In genomic region chrX:18424482-18425198, GRCh38 we compare ENCODE assay signal across 8 cellular contexts. TPM values are rescaled to one million over a fixed set of nuclear protein-coding genes. Genes with fewer than 3 reads are reported as not detected.
DNase-seq lines count a peak whose midpoint lies in the region; ATAC-seq and TF ChIP-seq lines count a peak whose summit lies in the region.

No MANE protein-coding gene starts in this region.

- H3K9me3 ChIP-seq in ectodermal cell (ENCODE audit: control insufficient read depth, low read length) (no peaks in the 10 kb centered on the region), lung (ENCODE audit: control insufficient read depth in 2 of 2, insufficient read depth in 1 of 2, low read length in 1 of 2) (no peaks in the 10 kb centered on the region), stomach smooth muscle (ENCODE audit: control insufficient read depth in 2 of 2, low read length in 2 of 2) (no peaks in the 10 kb centered on the region)

- peak overlapping the region; percentile 77 for H3K27ac Mint-ChIP-seq in activated B cell treated with CpG ODN at 0.5 μM for 24 hours

- TF ChIP-seq CTCF in activated B cell treated with CpG ODN at 0.5 μM for 24 hours (IDR thresholded peaks at IDR 0.05) (no peak), lung (IDR thresholded peaks at IDR 0.05; ENCODE audit: control extremely low read depth, extremely low read depth) (no peak)

- peaks cover 16% of the 10 kb centered on the region for H3K4me1 Mint-ChIP-seq in activated B cell treated with CpG ODN at 0.5 μM for 24 hours

- H3K27me3 ChIP-seq in ectodermal cell (ENCODE audit: control insufficient read depth, insufficient read depth, low read length, poor library complexity, severe bottlenecking), result peaks cover 5% of the 10 kb centered on the region
- no peaks in the 10 kb centered on the region for H3K27me3 ChIP-seq in lung (ENCODE audit: control insufficient read depth, insufficient read depth)
- no peaks in the 10 kb centered on the region for H3K27me3 ChIP-seq in stomach smooth muscle (ENCODE audit: control insufficient read depth in 1 of 2, insufficient read depth in 2 of 2, low read length in 2 of 2)

- H3K27ac ChIP-seq in ectodermal cell (ENCODE audit: insufficient read depth, low read depth, low read length, poor library complexity, severe bottlenecking), result peak overlapping the region; percentile 55
- H3K27ac ChIP-seq in lung (ENCODE audit: low read depth in 1 of 2, low read length in 1 of 2), result peak overlapping the region in 1 of 2 donors; percentile 32
- no peak overlapping the region for H3K27ac ChIP-seq in stomach smooth muscle (ENCODE audit: low read length)

- ATAC-seq in GM19395 (IDR thresholded peaks at IDR 0.05; ENCODE audit: unreplicated experiment) (peak; percentile 35), activated B cell treated with CpG ODN at 0.5 μM for 24 hours (ENCODE audit: low read depth) (peak; percentile 6), lung (ENCODE audit: insufficient read depth, low FRiP score) (peak; percentile 5)

- H3K9ac ChIP-seq in stomach smooth muscle (ENCODE audit: low read length in 2 of 2), result peak overlapping the region in 1 of 2 donors; percentile 51

- CTCF ChIA-PET in activated B cell treated with CpG ODN at 0.5 μM for 24 hours (lab: Charles Lee), result no interaction called here

- peaks cover 2% of the 10 kb centered on the region for H3K36me3 Mint-ChIP-seq in activated B cell treated with CpG ODN at 0.5 μM for 24 hours (ENCODE audit: low read depth)

- H3K4me3 ChIP-seq in ectodermal cell (ENCODE audit: insufficient read depth, low read depth, low read length), result peak overlapping the region; percentile 66
- H3K4me3 ChIP-seq in lung, result peak overlapping the region; percentile 35
- peak overlapping the region; percentile 71 to 77 for H3K4me3 ChIP-seq in stomach smooth muscle (ENCODE audit: low read length in 2 of 2)

- H3K9me3 Mint-ChIP-seq in activated B cell treated with CpG ODN at 0.5 μM for 24 hours, result no peaks in the 10 kb centered on the region

- H3K4me1 ChIP-seq in ectodermal cell (ENCODE audit: control insufficient read depth, insufficient read depth, low read length) (no peaks in the 10 kb centered on the region), lung (ENCODE audit: control insufficient read depth in 2 of 2, insufficient read depth in 2 of 2, low read length in 2 of 2) (no peaks in the 10 kb centered on the region), stomach smooth muscle (ENCODE audit: control insufficient read depth, insufficient read depth, low read length) (no peaks in the 10 kb centered on the region)

- DNase-seq in AG20443 (ENCODE audit: low spot score), result peak; percentile 8
- DNase-seq in NAMALWA (ENCODE audit: low spot score), result peak; percentile 75
- no peak for DNase-seq in activated B cell treated with CpG ODN at 0.5 μM for 24 hours
- DNase-seq in lung (ENCODE audit: low spot score), result no peak
- no peak for DNase-seq in mesenteric fat pad (ENCODE audit: low spot score)

- intact Hi-C loops in activated B cell treated with CpG ODN at 0.5 μM for 24 hours (cut with micrococcal nuclease), result loop anchor here (1.0 to 5.0 kb wide), 8 partner anchors 70 to 1843 kb away; partner anchors contain the start of genes PDHA1, PHKA2, RBBP7 and RPS6KA3

- no peaks in the 10 kb centered on the region for H3K27me3 Mint-ChIP-seq in activated B cell treated with CpG ODN at 0.5 μM for 24 hours

- H3K4me3 Mint-ChIP-seq in activated B cell treated with CpG ODN at 0.5 μM for 24 hours, result peak overlapping the region; percentile 86

- 1% methylated on average over 23 to 28 of the region's 28 CpGs for WGBS in ectodermal cell, 2 experiments
- WGBS in lung, 2 donors, result 0 to 14% methylated on average over 26 to 28 of the region's 28 CpGs

- no peaks in the 10 kb centered on the region for H3K36me3 ChIP-seq in ectodermal cell (ENCODE audit: control insufficient read depth, insufficient read depth, low read length)
- no peaks in the 10 kb centered on the region for H3K36me3 ChIP-seq in lung (ENCODE audit: control insufficient read depth in 2 of 2, insufficient read depth in 2 of 2, low read length in 2 of 2)
- H3K36me3 ChIP-seq in stomach smooth muscle (ENCODE audit: control insufficient read depth in 2 of 2, insufficient read depth in 2 of 2, low read length in 2 of 2), result no peaks in the 10 kb centered on the region

- POLR2A ChIA-PET in activated B cell treated with CpG ODN at 0.5 μM for 24 hours (lab: Charles Lee), result interaction anchor here (0.8 to 2.7 kb wide), 4 partner anchors 14 to 687 kb away, joined by 3 to 14 read pairs (median 4); partner anchors contain the start of gene SCML1

RNA-seq across cellular contexts. Expression of gene CDKL5, which starts 0.8 kb away (rescaled TPM):
- total RNA-seq in activated B cell treated with CpG ODN at 0.5 μM for 24 hours (3.7 and 3.8 TPM in 2 replicates), lung (10 to 100 TPM; 29.2 to 37.3 TPM), mesenteric fat pad (6.8 TPM)
- polyA plus RNA-seq in ectodermal cell (2013, experiment 1 of 4), result 7.0 TPM
- 8.6 TPM for polyA plus RNA-seq in ectodermal cell (2013, experiment 2 of 4)
- 6.7 TPM for polyA plus RNA-seq in ectodermal cell (2013, experiment 3 of 4)
- polyA plus RNA-seq in ectodermal cell (2013, experiment 4 of 4), result 6.0 TPM
- 1 to 10 TPM; 3.2 to 3.4 TPM for polyA plus RNA-seq in lung

Comparison
In these comparisons a context has a peak if more than half of its experiments do, and no peak if none do; other contexts are left out.
1. DNase-seq: peak in AG20443 (single experiment) and NAMALWA (single experiment); none in activated B cell treated with CpG ODN at 0.5 μM for 24 hours (single experiment), lung (single experiment) and mesenteric fat pad (single experiment).
2. Peak in every context shown above with its lines, with median percentiles within 50 percentile points of each other: ATAC-seq and H3K4me3 ChIP-seq.